ENCODE assay signal across 11 cellular contexts in genomic region chr7:63521-64021, GRCh38.
DNase-seq lines count a peak whose midpoint lies in the region; ATAC-seq and TF ChIP-seq lines count a peak whose summit lies in the region.
"Had no signal": no experiment of that assay in that cellular context is flagged by ENCODE, and none has a peak within 500 bp of the region (broad histone marks: within the 10 kb centered on the region; RNA-seq: fewer than 3 reads in every experiment).

No MANE protein-coding gene starts in this region.

- peaks cover 7 to 21% (median 16%) of the 10 kb centered on the region in 9 donors for H3K4me1 ChIP-seq in heart right ventricle

- peak; percentile 59 for DNase-seq in H7
- DNase-seq in NCI-H1694 treated with DMSO at 0.1 percent for 48 hours (lab: John Stamatoyannopoulos, UW), result peak; percentile 30
- DNase-seq in heart right ventricle, result no peak
- DNase-seq in retina, result peak; percentile 34
- DNase-seq in NCI-H2029 treated with DMSO at 0.1 percent for 48 hours (lab: John Stamatoyannopoulos, UW), result no peak
- no peak for DNase-seq in GM03348 (ENCODE audit: low spot score)
- DNase-seq: amniotic stem cell had no signal

- intact Hi-C loops in heart right ventricle (cut with DNase I), result no loop called here

- 53% methylated on average over 11 of the region's 11 CpGs for WGBS in heart right ventricle, 2 donors

- no peak overlapping the region for H3K4me3 ChIP-seq in H7 (ENCODE audit: insufficient read depth, low read depth, low read length)
- no peak overlapping the region for H3K4me3 ChIP-seq in heart right ventricle
- H3K4me3 ChIP-seq: mucosa of descending colon, SK-N-MC had no signal

- H3K27ac ChIP-seq in heart right ventricle, result peak overlapping the region in 1 of 10 donors; percentile 14
- H3K27ac ChIP-seq: epithelial cell of prostate, SK-N-MC had no signal

- H3K27me3 ChIP-seq in H7 (ENCODE audit: control insufficient read depth, insufficient read depth, low read length), result no peaks in the 10 kb centered on the region
- peaks cover 0 to 6% (median 0%) of the 10 kb centered on the region in 7 donors for H3K27me3 ChIP-seq in heart right ventricle

- no peak for TF ChIP-seq CTCF in heart right ventricle (IDR thresholded peaks at IDR 0.05)

- no peaks in the 10 kb centered on the region for H3K36me3 ChIP-seq in H7 (replicated peaks; ENCODE audit: control insufficient read depth, insufficient read depth, low read length)
- no peaks in the 10 kb centered on the region for H3K36me3 ChIP-seq in heart right ventricle

- H3K9me3 ChIP-seq in heart right ventricle, result no peaks in the 10 kb centered on the region
- H3K9me3 ChIP-seq: mucosa of descending colon had no signal

- ATAC-seq in heart right ventricle, result peak in 5 of 8 donors; percentile 9 to 38 (median 33)
- no peak for ATAC-seq in GM21423 (IDR thresholded peaks at IDR 0.05; ENCODE audit: unreplicated experiment)

Comparison
In these comparisons a context has a peak if more than half of its experiments do, and no peak if none do; other contexts are left out.
1. DNase-seq: peak in H7 (single experiment), NCI-H1694 treated with DMSO at 0.1 percent for 48 hours (single experiment) and retina (single experiment); none in heart right ventricle (0 of 2), NCI-H2029 treated with DMSO at 0.1 percent for 48 hours (single experiment) and GM03348 (single experiment).